Comparison of ENCODE assay signal across 1 cellular context in the genomic region with DNA sequence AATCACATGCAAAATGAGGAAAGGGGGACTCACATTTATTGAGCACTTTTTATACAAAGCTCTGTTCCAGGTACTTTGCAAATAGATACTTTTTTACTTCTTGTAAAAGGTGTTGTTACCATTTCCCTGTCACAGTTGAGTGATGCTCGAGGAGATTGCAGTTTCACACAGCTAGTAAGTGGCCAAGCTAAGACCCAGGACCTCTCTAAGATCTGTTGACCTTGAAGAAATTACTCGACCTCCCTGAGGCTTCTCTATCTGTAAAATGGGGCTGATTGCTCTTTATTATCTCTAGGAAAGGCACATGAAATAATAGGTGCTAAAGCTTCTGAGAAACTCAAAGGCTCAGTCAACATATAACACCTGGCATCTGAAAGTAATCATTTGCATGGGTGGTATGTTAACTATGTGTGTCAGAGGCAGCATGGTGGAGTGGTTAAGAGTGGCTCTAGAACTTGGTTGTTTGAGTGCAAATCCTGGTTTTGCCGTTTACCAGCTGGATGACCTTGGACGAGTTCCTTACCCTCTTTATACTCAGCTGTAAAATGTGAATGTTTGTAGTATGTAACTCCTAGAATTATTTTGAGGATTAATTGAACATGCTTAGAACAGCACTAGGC.
TF ChIP-seq lines count a peak whose summit lies in the region.

No MANE protein-coding gene starts in this region.

TF ChIP-seq in IMR-90, 13 proteins besides CTCF, POLR2A, EP300 and RAD21 (continued from another document):
- TF ChIP-seq, protein P1, sequence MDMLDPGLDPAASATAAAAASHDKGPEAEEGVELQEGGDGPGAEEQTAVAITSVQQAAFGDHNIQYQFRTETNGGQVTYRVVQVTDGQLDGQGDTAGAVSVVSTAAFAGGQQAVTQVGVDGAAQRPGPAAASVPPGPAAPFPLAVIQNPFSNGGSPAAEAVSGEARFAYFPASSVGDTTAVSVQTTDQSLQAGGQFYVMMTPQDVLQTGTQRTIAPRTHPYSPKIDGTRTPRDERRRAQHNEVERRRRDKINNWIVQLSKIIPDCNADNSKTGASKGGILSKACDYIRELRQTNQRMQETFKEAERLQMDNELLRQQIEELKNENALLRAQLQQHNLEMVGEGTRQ (IDR thresholded peaks at IDR 0.05; ENCODE audit: low read depth, low read length), result no peak
- TF ChIP-seq RCOR1 (IDR thresholded peaks at IDR 0.05; ENCODE audit: insufficient replicate concordance, low read length), result no peak
- no peak for TF ChIP-seq MAZ (IDR thresholded peaks at IDR 0.05; ENCODE audit: borderline replicate concordance, low read depth, low read length)
- no peak for TF ChIP-seq CEBPB (IDR thresholded peaks at IDR 0.05; ENCODE audit: low read depth, low read length)
- TF ChIP-seq MAFK (IDR thresholded peaks at IDR 0.05; ENCODE audit: low read depth, low read length), result no peak
- TF ChIP-seq MXI1 (IDR thresholded peaks at IDR 0.05; ENCODE audit: borderline replicate concordance, low read depth, low read length), result no peak
- TF ChIP-seq BHLHE40 (IDR thresholded peaks at IDR 0.05; ENCODE audit: low read depth, low read length), result no peak
- TF ChIP-seq SMC3 (IDR thresholded peaks at IDR 0.05; ENCODE audit: low read depth, low read length), result no peak
- TF ChIP-seq CHD1 (IDR thresholded peaks at IDR 0.05; ENCODE audit: low read depth, low read length), result no peak
- TF ChIP-seq, protein P2, sequence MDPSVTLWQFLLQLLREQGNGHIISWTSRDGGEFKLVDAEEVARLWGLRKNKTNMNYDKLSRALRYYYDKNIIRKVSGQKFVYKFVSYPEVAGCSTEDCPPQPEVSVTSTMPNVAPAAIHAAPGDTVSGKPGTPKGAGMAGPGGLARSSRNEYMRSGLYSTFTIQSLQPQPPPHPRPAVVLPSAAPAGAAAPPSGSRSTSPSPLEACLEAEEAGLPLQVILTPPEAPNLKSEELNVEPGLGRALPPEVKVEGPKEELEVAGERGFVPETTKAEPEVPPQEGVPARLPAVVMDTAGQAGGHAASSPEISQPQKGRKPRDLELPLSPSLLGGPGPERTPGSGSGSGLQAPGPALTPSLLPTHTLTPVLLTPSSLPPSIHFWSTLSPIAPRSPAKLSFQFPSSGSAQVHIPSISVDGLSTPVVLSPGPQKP (IDR thresholded peaks at IDR 0.05; ENCODE audit: borderline replicate concordance, low read depth, low read length), result no peak
- no peak for TF ChIP-seq FOS (IDR thresholded peaks at IDR 0.05; ENCODE audit: low read depth, low read length)
- no peak for TF ChIP-seq NFE2L2 (IDR thresholded peaks at IDR 0.05; ENCODE audit: low read depth, low read length)
TF ChIP-seq in IMR-90: peak in this region for 0.
